7 cellular contexts compared by ENCODE assay signal in genomic region chr1:8015036-8015808, GRCh38. TPM values are rescaled to one million over a fixed set of nuclear protein-coding genes. Genes with fewer than 3 reads are reported as not detected.
DNase-seq lines count a peak whose midpoint lies in the region; TF ChIP-seq lines count a peak whose summit lies in the region.

No MANE protein-coding gene starts in this region.

- H3K4me1 ChIP-seq in KMS-11 (ENCODE audit: low read depth, poor library complexity, severe bottlenecking) (peaks cover 3% of the 10 kb centered on the region), breast epithelium (peaks cover 0 to 7% of the 10 kb centered on the region in 2 donors), smooth muscle cell (ENCODE audit: low read depth) (peaks cover 55% of the 10 kb centered on the region)

- H3K27ac ChIP-seq in KMS-11 (no peak overlapping the region), breast epithelium (peak overlapping the region; percentile 27 to 97), smooth muscle cell (ENCODE audit: low read depth) (peak overlapping the region; percentile 93)

- H2AFZ ChIP-seq in KMS-11 (ENCODE audit: low read depth) = no peak overlapping the region
- H2AFZ ChIP-seq in smooth muscle cell (ENCODE audit: low read depth) = no peak overlapping the region

- H3K9ac ChIP-seq in KMS-11 = no peak overlapping the region
- H3K9ac ChIP-seq in smooth muscle cell (ENCODE audit: low read depth) = no peak overlapping the region

- TF ChIP-seq CTCF in KMS-11 (conservative IDR thresholded peaks at IDR 0.05; ENCODE audit: low read depth, low read length) (peak; percentile 75), breast epithelium (IDR thresholded peaks at IDR 0.05) (peak; percentile 83 to 85 (median 85)), smooth muscle cell (IDR thresholded peaks at IDR 0.05; ENCODE audit: borderline replicate concordance, insufficient read depth, poor library complexity, severe bottlenecking) (peak; percentile 69)

- H3K4me2 ChIP-seq in KMS-11 (no peak overlapping the region), smooth muscle cell (peak overlapping the region; percentile 94)

- H3F3A ChIP-seq in smooth muscle cell (ENCODE audit: low read depth) = peaks cover 70% of the 10 kb centered on the region

- in situ Hi-C loops in G401 (cut with HindIII; ENCODE audit: low sequenced_read_pairs) = loop anchor here (10.0 kb wide), 1 partner anchor 280 kb away; no protein-coding TSS in a partner anchor

- H3K27me3 ChIP-seq in KMS-11 (ENCODE audit: insufficient read depth, low read depth) = no peaks in the 10 kb centered on the region
- H3K27me3 ChIP-seq in breast epithelium = no peaks in the 10 kb centered on the region
- no peaks in the 10 kb centered on the region for H3K27me3 ChIP-seq in smooth muscle cell (ENCODE audit: low read depth)

- no peaks in the 10 kb centered on the region for H4K20me1 ChIP-seq in KMS-11 (ENCODE audit: insufficient read depth)
- H4K20me1 ChIP-seq in smooth muscle cell (ENCODE audit: low read depth) = peaks cover 100% of the 10 kb centered on the region

- H3K9me3 ChIP-seq in breast epithelium (no peaks in the 10 kb centered on the region), smooth muscle cell (replicated peaks; ENCODE audit: low read depth) (no peaks in the 10 kb centered on the region)

- H3K4me3 ChIP-seq in KMS-11 (IDR thresholded peaks at IDR 0.05; ENCODE audit: insufficient read depth, low read depth, low read length) (no peak overlapping the region), breast epithelium (peak overlapping the region; percentile 8 to 32 (median 10)), smooth muscle cell (no peak overlapping the region)

- TF ChIP-seq POLR2A in breast epithelium (IDR thresholded peaks at IDR 0.05) = no peak

- no peaks in the 10 kb centered on the region for H3K79me2 ChIP-seq in KMS-11 (ENCODE audit: insufficient read depth, low read depth)
- peaks cover 97% of the 10 kb centered on the region for H3K79me2 ChIP-seq in smooth muscle cell (ENCODE audit: low read depth)

- 46% methylated on average over 8 of the region's 8 CpGs for WGBS in smooth muscle cell (ENCODE audit: low lambda C conversion rate)

- intact Hi-C loops in breast epithelium (cut with DNase I; ENCODE audit: low total_unique reads) = loop anchor here (5.0 kb wide), 1 partner anchor 297 kb away; no protein-coding TSS in a partner anchor

- DNase-seq in G401 (ENCODE audit: low spot score) (peak; percentile 90), SHP77 treated with DMSO at 0.1 percent for 48 hours (lab: John Stamatoyannopoulos, UW) (peak; percentile 51), breast epithelium (ENCODE audit: low spot score in 2 of 2) (no peak), iris pigment epithelial cell (ENCODE audit: low read depth) (peak; percentile 88), smooth muscle cell (lab: John Stamatoyannopoulos, UW; ENCODE audit: unreplicated experiment) (no peak), NCI-H1048 (lab: John Stamatoyannopoulos, UW) (no peak)

- H3K36me3 ChIP-seq in KMS-11 (ENCODE audit: insufficient read depth) (no peaks in the 10 kb centered on the region), breast epithelium (no peaks in the 10 kb centered on the region), smooth muscle cell (ENCODE audit: low read depth) (peaks cover 13% of the 10 kb centered on the region)

RNA-seq across cellular contexts. Expression of gene ERRFI1, which starts 10.9 kb away (rescaled TPM):
- 165 and 229 TPM in 2 replicates for total RNA-seq in G401 (2014; rRNA removed; shearing (Covaris generic))
- total RNA-seq in breast epithelium (100 to 1,000 TPM; 207 to 550 (median 379) TPM), smooth muscle cell (172 and 184 TPM in 2 replicates)
- 81.6 and 90.9 TPM in 2 replicates for polyA plus RNA-seq in smooth muscle cell

RNA-seq across cellular contexts. Expression of gene PARK7, which starts 53.7 kb away (rescaled TPM):
- total RNA-seq in G401 (2014; rRNA removed; shearing (Covaris generic)) = 487 and 504 TPM in 2 replicates
- 100 to 1,000 TPM; 205 to 227 (median 213) TPM for total RNA-seq in breast epithelium
- 177 and 179 TPM in 2 replicates for total RNA-seq in smooth muscle cell
- 434 and 461 TPM in 2 replicates for polyA plus RNA-seq in smooth muscle cell

Comparison
In these comparisons a context has a peak if more than half of its experiments do, and no peak if none do; other contexts are left out.
1. DNase-seq: peak in G401 (single experiment), SHP77 treated with DMSO at 0.1 percent for 48 hours (single experiment) and iris pigment epithelial cell (single experiment); none in breast epithelium (0 of 2), smooth muscle cell (single experiment) and NCI-H1048 (single experiment).
2. H3K4me3 ChIP-seq: peak in breast epithelium (3 of 3); none in KMS-11 (single experiment) and smooth muscle cell (single experiment).
3. Peak in every context shown above with its lines, with median percentiles within 50 percentile points of each other: CTCF ChIP-seq.